ENCODE assay signal across 27 cellular contexts in genomic region chr1:216331211-216331610, GRCh38.
"Had no signal": no experiment of that assay in that cellular context is flagged by ENCODE, and none has a peak within 500 bp of the region (broad histone marks: within the 10 kb centered on the region; RNA-seq: fewer than 3 reads in every experiment).

No MANE protein-coding gene starts in this region.

- H3K4me3 ChIP-seq: esophagus squamous epithelium had no signal

- ATAC-seq: activated naive CD4-positive, alpha-beta T cell treated with anti-CD3 and anti-CD28 coated beads, Interleukin-2, amount 50 U/mL, for 72 hours; activated T-cell treated with anti-CD3 and anti-CD28 coated beads, Interleukin-2, amount 50 U/mL, for 72 hours; effector memory CD8-positive, alpha-beta T cell; WTC11 had no signal

- H3K27ac ChIP-seq: brain microvascular endothelial cell, epithelial cell of prostate, esophagus squamous epithelium, VCaP had no signal

- H3K36me3 ChIP-seq: brain microvascular endothelial cell, esophagus squamous epithelium had no signal

- H3K9me3 ChIP-seq: esophagus squamous epithelium had no signal

- H3K27me3 ChIP-seq: brain microvascular endothelial cell, esophagus squamous epithelium had no signal

- DNase-seq: activated CD4-positive, alpha-beta memory T cell treated with anti-CD3 and anti-CD28 coated beads, Interleukin-2, amount 10 ng/mL, durations not matched to agents 7 days and 5 days; activated CD4-positive, alpha-beta T cell treated with anti-CD3 and anti-CD28 coated beads for 1 hour; activated CD4-positive, alpha-beta T cell treated with anti-CD3 and anti-CD28 coated beads for 4 hours; activated CD4-positive, alpha-beta T cell treated with anti-CD3 and anti-CD28 coated beads, Interleukin-2, amount 10 ng/mL, durations not matched to agents 7 days and 5 days; activated CD4-positive, alpha-beta T cell treated with anti-CD3 and anti-CD28 coated beads, Interleukin-2, amount 50 U/mL, for 4 hours; activated CD8-positive, alpha-beta memory T cell treated with anti-CD3 and anti-CD28 coated beads, Interleukin-2, amount 50 U/mL, for 48 hours; activated gamma-delta T cell; activated naive CD4-positive, alpha-beta T cell; activated naive CD4-positive, alpha-beta T cell treated with anti-CD3 and anti-CD28 coated beads, Interleukin-2, amount 10 ng/mL, durations not matched to agents 7 days and 5 days; activated naive CD8-positive, alpha-beta T cell treated with anti-CD3 and anti-CD28 coated beads, Interleukin-2, amount 10 ng/mL, durations not matched to agents 7 days and 5 days; activated T-cell treated with anti-CD3 and anti-CD28 coated beads for 4 hours; activated T-cell treated with anti-CD3 and anti-CD28 coated beads, Interleukin-2, amount 50 U/mL, for 24 hours; activated T-cell treated with anti-CD3 and anti-CD28 coated beads, Interleukin-2, amount 50 U/mL, for 72 hours; anterior cingulate cortex; brain microvascular endothelial cell; caudate nucleus; cortex of kidney; dermis blood vessel endothelial cell; effector CD4-positive, alpha-beta T cell; effector memory CD8-positive, alpha-beta T cell; esophagus squamous epithelium; head of caudate nucleus; T-helper 2 cell had no signal

- H3K4me1 ChIP-seq: esophagus squamous epithelium had no signal
